Comparison of ENCODE assay signal across 8 cellular contexts in the genomic region with DNA sequence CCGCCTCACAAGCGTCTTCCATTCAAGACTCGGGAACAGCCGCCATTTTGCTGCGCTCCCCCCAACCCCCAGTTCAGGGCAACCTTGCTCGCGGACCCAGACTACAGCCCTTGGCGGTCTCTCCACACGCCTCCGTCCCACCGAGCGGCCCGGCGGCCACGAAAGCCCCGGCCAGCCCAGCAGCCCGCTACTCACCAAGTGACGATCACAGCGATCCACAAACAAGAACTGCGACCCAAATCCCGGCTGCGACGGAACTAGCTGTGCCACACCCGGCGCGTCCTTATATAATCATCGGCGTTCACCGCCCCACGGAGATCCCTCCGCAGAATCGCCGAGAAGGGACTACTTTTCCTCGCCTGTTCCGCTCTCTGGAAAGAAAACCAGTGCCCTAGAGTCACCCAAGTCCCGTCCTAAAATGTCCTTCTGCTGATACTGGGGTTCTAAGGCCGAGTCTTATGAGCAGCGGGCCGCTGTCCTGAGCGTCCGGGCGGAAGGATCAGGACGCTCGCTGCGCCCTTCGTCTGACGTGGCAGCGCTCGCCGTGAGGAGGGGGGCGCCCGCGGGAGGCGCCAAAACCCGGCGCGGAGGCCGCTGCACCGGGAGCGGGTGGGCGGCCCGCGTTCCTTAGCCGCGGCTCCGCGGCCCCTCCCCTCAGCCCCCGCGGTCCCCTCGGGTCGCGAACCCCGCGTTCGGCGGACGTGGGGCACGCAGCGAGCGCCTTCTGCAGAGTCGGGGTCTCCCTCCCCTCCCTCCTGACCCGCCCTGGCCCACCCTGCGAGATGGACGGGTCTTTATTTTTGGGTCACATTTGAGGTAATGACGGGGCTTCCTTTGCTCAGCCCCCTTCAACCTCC. TPM values are rescaled to one million over a fixed set of nuclear protein-coding genes. Genes with fewer than 3 reads are reported as not detected.
A peak's percentile ranks its signal among the peaks of the same experiment; 100 is the strongest.
DNase-seq lines count a peak whose midpoint lies in the region; ATAC-seq and TF ChIP-seq lines count a peak whose summit lies in the region.

A gene (minus strand): TSS at position 259 of the 857 bp plus-strand sequence. CDS start 879 bp downstream, outside the sequence.

- intact Hi-C loops in gastrocnemius medialis (cut with DNase I; ENCODE audit: low total_unique reads) = loop anchor here (2.0 to 10.0 kb wide), 2 partner anchors 24 to 520 kb away; no protein-coding TSS in a partner anchor

- no peak for TF ChIP-seq CTCF in gastrocnemius medialis (IDR thresholded peaks at IDR 0.05 in 4 of 5, conservative IDR thresholded peaks at IDR 0.05 in 1 of 5)

- H3K27me3 ChIP-seq in gastrocnemius medialis = no peaks in the 10 kb centered on the region

- in situ Hi-C loops in gastrocnemius medialis (cut with MboI; ENCODE audit: low sequenced_read_pairs in 4 of 4) = loop anchor here in 1 of 4 donors (25.0 kb wide), 1 partner anchor 877 kb away; no protein-coding TSS in a partner anchor

- TF ChIP-seq POLR2A in Raji (IDR thresholded peaks at IDR 0.05; ENCODE audit: insufficient read depth, low read depth, low read length) (peak; percentile 99), gastrocnemius medialis (IDR thresholded peaks at IDR 0.05) (peak; percentile 100)

- ATAC-seq in HG02610 (IDR thresholded peaks at IDR 0.05; ENCODE audit: unreplicated experiment) = peak; percentile 20
- peak; percentile 21 to 22 for ATAC-seq in gastrocnemius medialis

- H3K9me3 ChIP-seq in ES-I3 (ENCODE audit: control insufficient read depth, insufficient read depth, low read length) (no peaks in the 10 kb centered on the region), gastrocnemius medialis (no peaks in the 10 kb centered on the region)

- H3K27ac ChIP-seq in angular gyrus (ENCODE audit: low read depth, low read length) (peak within 1 kb of the TSS; percentile 100), gastrocnemius medialis (peak within 1 kb of the TSS; percentile 98 to 100 (median 98))

- DNase-seq in hepatic stellate cell (ENCODE audit: low spot score) (peak; percentile 77), gastrocnemius medialis (peak; percentile 91 to 93), NCI-H128 (lab: John Stamatoyannopoulos, UW; ENCODE audit: unreplicated experiment) (no peak), NCI-H2227 treated with DMSO at 0.1 percent for 48 hours (lab: John Stamatoyannopoulos, UW) (no peak)

- peaks cover 25% of the 10 kb centered on the region for H3K4me1 ChIP-seq in ES-I3 (ENCODE audit: insufficient read depth, low read length)
- peaks cover 35 to 42% of the 10 kb centered on the region in 2 donors for H3K4me1 ChIP-seq in gastrocnemius medialis

- H3K36me3 ChIP-seq in ES-I3 (ENCODE audit: insufficient read depth, low read length) = peaks cover 16% of the 10 kb centered on the region
- H3K36me3 ChIP-seq in gastrocnemius medialis = peaks cover 2 to 28% of the 10 kb centered on the region in 2 donors

- H3K4me3 ChIP-seq in gastrocnemius medialis = peak within 1 kb of the TSS; percentile 76 to 93 (median 82)

- peak within 1 kb of the TSS; percentile 73 for H3K9ac ChIP-seq in ES-I3 (ENCODE audit: low read depth, low read length)

RNA-seq across cellular contexts. Expression of the gene that starts here (rescaled TPM):
- total RNA-seq in gastrocnemius medialis = over 10,000 TPM in 2 of 4 donors, 1,000 to 10,000 TPM in 2; 3,173 to 12,805 (median 9,048) TPM

Comparison
In these comparisons a context has a peak if more than half of its experiments do, and no peak if none do; other contexts are left out.
1. DNase-seq: peak in hepatic stellate cell (single experiment) and gastrocnemius medialis (2 of 2); none in NCI-H128 (single experiment) and NCI-H2227 treated with DMSO at 0.1 percent for 48 hours (single experiment).